In genomic region chr2:41972179-41972578, GRCh38 we compare ENCODE assay signal across 14 cellular contexts.
DNase-seq lines count a peak whose midpoint lies in the region; ATAC-seq and TF ChIP-seq lines count a peak whose summit lies in the region.
"Had no signal": no experiment of that assay in that cellular context is flagged by ENCODE, and none has a peak within 500 bp of the region (broad histone marks: within the 10 kb centered on the region; RNA-seq: fewer than 3 reads in every experiment).

No MANE protein-coding gene starts in this region.

- H3K23ac ChIP-seq in IMR-90 (ENCODE audit: low read depth, low read length): no peak overlapping the region

- no peaks in the 10 kb centered on the region for H3K27me3 Mint-ChIP-seq in dendritic cell treated with granulocyte-macrophage colony-stimulating factor and Interleukin-4, amounts not matched to agents 40 ng/mL and 50 ng/mL, for 4 days
- peaks cover 13% of the 10 kb centered on the region for H3K27me3 Mint-ChIP-seq in neural progenitor cell (ENCODE audit: insufficient read depth, low read depth)
- H3K27me3 Mint-ChIP-seq in stimulated activated naive B cell treated with anti-CD40 and anti-IgM and Interleukin-4, amounts not matched to agents 10 μg/mL and 1 μg/mL and 100 μg/mL, for 72 hours: peaks cover 12% of the 10 kb centered on the region in 2 donors

- H3K9me3 ChIP-seq in BLaER1 (no peaks in the 10 kb centered on the region), IMR-90 (ENCODE audit: control insufficient read depth, insufficient read depth, low read length) (no peaks in the 10 kb centered on the region), neural progenitor cell (ENCODE audit: low read depth) (no peaks in the 10 kb centered on the region), HAP-1 (no peaks in the 10 kb centered on the region)

- no peak overlapping the region for H4K5ac ChIP-seq in IMR-90 (ENCODE audit: low read depth, low read length)

- no peak overlapping the region for H2BK15ac ChIP-seq in IMR-90 (ENCODE audit: low read depth, low read length)

- H3K9ac ChIP-seq in BLaER1: 0 out of 2 replicates have a peak overlapping the region, but pooled peaks have one; percentile 8
- no peak overlapping the region for H3K9ac ChIP-seq in IMR-90 (ENCODE audit: low read depth, low read length)
- H3K9ac ChIP-seq in neural progenitor cell: no peak overlapping the region

- 100% methylated on average over 1 of the region's 2 CpGs; no CpG with 5 or more reads in 1 of the 2 experiments for WGBS in IMR-90 (ENCODE audit: extremely low coverage in 2 of 2, insufficient read length in 1 of 2), 2 experiments

- H3K79me1 ChIP-seq in IMR-90 (ENCODE audit: low read depth in 1 of 2, low read length in 2 of 2): no peaks in the 10 kb centered on the region

- H4K8ac ChIP-seq in IMR-90 (ENCODE audit: low read depth in 2 of 2, low read length in 2 of 2): no peak overlapping the region

- in situ Hi-C loops in IMR-90 (cut with MboI; ENCODE audit: low sequenced_read_pairs): no loop called here
- in situ Hi-C loops in HAP-1 (cut with MboI; ENCODE audit: low sequenced_read_pairs): no loop called here

- H3K4ac ChIP-seq in IMR-90 (ENCODE audit: low read depth, low read length): no peak overlapping the region

- H3F3A ChIP-seq in neural progenitor cell (ENCODE audit: low read depth): no peaks in the 10 kb centered on the region

- H3K27me3 ChIP-seq in BLaER1 (no peaks in the 10 kb centered on the region), IMR-90 (ENCODE audit: control insufficient read depth, insufficient read depth, low read length) (peaks cover 18% of the 10 kb centered on the region), neural progenitor cell (no peaks in the 10 kb centered on the region), HAP-1 (ENCODE audit: low read depth) (peaks cover 2% of the 10 kb centered on the region; the same call in 1 of the 2 replicates)

- no peak for TF ChIP-seq CTCF in IMR-90 (conservative IDR thresholded peaks at IDR 0.05; ENCODE audit: low read depth, low read length)
- TF ChIP-seq CTCF in neural progenitor cell (IDR thresholded peaks at IDR 0.05): no peak

- H3K79me2 ChIP-seq in neural progenitor cell (ENCODE audit: low read depth): no peaks in the 10 kb centered on the region

- no peak overlapping the region for H3K18ac ChIP-seq in IMR-90 (ENCODE audit: low read depth, low read length)

- POLR2A ChIA-PET in IMR-90 (lab: Charles Lee; ENCODE audit: unreplicated experiment): no interaction called here

- H2AK5ac ChIP-seq in IMR-90 (ENCODE audit: low read depth, low read length): no peak overlapping the region

- no peak overlapping the region for H3K4me3 ChIP-seq in BLaER1
- no peak overlapping the region for H3K4me3 ChIP-seq in IMR-90 (ENCODE audit: insufficient read depth, low read depth, low read length)
- no peak overlapping the region for H3K4me3 ChIP-seq in neural progenitor cell
- no peak overlapping the region for H3K4me3 ChIP-seq in HAP-1

- H3K36me3 ChIP-seq in BLaER1 (no peaks in the 10 kb centered on the region), IMR-90 (ENCODE audit: control insufficient read depth, insufficient read depth, low read length) (no peaks in the 10 kb centered on the region), neural progenitor cell (no peaks in the 10 kb centered on the region), HAP-1 (replicated peaks) (no peaks in the 10 kb centered on the region)

- intact Hi-C loops in IMR-90 (cut with micrococcal nuclease): no loop called here
- intact Hi-C loops in dendritic cell treated with granulocyte-macrophage colony-stimulating factor and Interleukin-4, amounts not matched to agents 40 ng/mL and 50 ng/mL, for 4 days (cut with micrococcal nuclease): no loop called here

- no TSS peak for BruUV-seq in IMR-90 (replicated peaks; lab: Mats Ljungman, UMichigan)

- no peaks in the 10 kb centered on the region for H3K9me3 Mint-ChIP-seq in dendritic cell treated with granulocyte-macrophage colony-stimulating factor and Interleukin-4, amounts not matched to agents 40 ng/mL and 50 ng/mL, for 4 days
- no peaks in the 10 kb centered on the region for H3K9me3 Mint-ChIP-seq in neural progenitor cell
- peaks cover 0 to 1% of the 10 kb centered on the region in 2 donors for H3K9me3 Mint-ChIP-seq in stimulated activated naive B cell treated with anti-CD40 and anti-IgM and Interleukin-4, amounts not matched to agents 10 μg/mL and 1 μg/mL and 100 μg/mL, for 72 hours

- no peak overlapping the region for H3K14ac ChIP-seq in IMR-90 (replicated peaks; ENCODE audit: low read depth, low read length)

- peak; percentile 54 for DNase-seq in IMR-90
- no peak for DNase-seq in neural progenitor cell (ENCODE audit: low spot score)
- no peak for DNase-seq in stimulated activated naive B cell treated with anti-CD40 and anti-IgM and Interleukin-4, amounts not matched to agents 10 μg/mL and 1 μg/mL and 100 μg/mL, for 72 hours
- no peak for DNase-seq in OCI-M2 (lab: John Stamatoyannopoulos, UW; ENCODE audit: unreplicated experiment)
- DNase-seq in HAP-1 (ENCODE audit: low spot score in 2 of 2): no peak
- DNase-seq: 8988T; CD4-positive, alpha-beta memory T cell; DMS153; DMS79 treated with DMSO at 0.1 percent for 48 hours; EL; HCEC 1CT had no signal

- H3K27ac ChIP-seq in BLaER1: peak overlapping the region; percentile 49; the same call in 1 of the 2 replicates
- no peak overlapping the region for H3K27ac ChIP-seq in IMR-90 (ENCODE audit: insufficient read depth, low read length)
- H3K27ac ChIP-seq in neural progenitor cell: no peak overlapping the region
- H3K27ac ChIP-seq: C4-2B had no signal

- H2BK5ac ChIP-seq in IMR-90 (ENCODE audit: low read depth, low read length, poor library complexity, severe bottlenecking): no peak overlapping the region

- no peak for TF ChIP-seq RAD21 in IMR-90 (IDR thresholded peaks at IDR 0.05; ENCODE audit: low read length)

- H2BK20ac ChIP-seq in IMR-90 (ENCODE audit: low read depth, low read length): no peak overlapping the region

- H3K56ac ChIP-seq in IMR-90 (ENCODE audit: extremely low read depth, insufficient read depth, low read length): no peak overlapping the region

- H4K91ac ChIP-seq in IMR-90 (ENCODE audit: insufficient read depth, low read depth, low read length): no peak overlapping the region

- dilution Hi-C loops in IMR-90 (cut with HindIII; ENCODE audit: low sequenced_read_pairs, unreplicated experiment): no loop called here

- no peak overlapping the region for H2AK9ac ChIP-seq in IMR-90 (replicated peaks; ENCODE audit: low read depth, low read length, poor library complexity)

- no peaks in the 10 kb centered on the region for H3K36me3 Mint-ChIP-seq in dendritic cell treated with granulocyte-macrophage colony-stimulating factor and Interleukin-4, amounts not matched to agents 40 ng/mL and 50 ng/mL, for 4 days (ENCODE audit: low read depth)
- no peaks in the 10 kb centered on the region for H3K36me3 Mint-ChIP-seq in neural progenitor cell
- H3K36me3 Mint-ChIP-seq in stimulated activated naive B cell treated with anti-CD40 and anti-IgM and Interleukin-4, amounts not matched to agents 10 μg/mL and 1 μg/mL and 100 μg/mL, for 72 hours: no peaks in the 10 kb centered on the region

- no peaks in the 10 kb centered on the region for H3K9me1 ChIP-seq in IMR-90 (ENCODE audit: insufficient read depth, low read length)

- CTCF ChIA-PET in IMR-90 (lab: Yijun Ruan, JAX): interaction anchor here (0.7 kb wide), 1 partner anchor 36 kb away, joined by 5 read pairs; no protein-coding TSS in a partner anchor

- peaks cover 22% of the 10 kb centered on the region for H3K4me1 ChIP-seq in BLaER1
- peaks cover 3% of the 10 kb centered on the region; the same call in 1 of the 2 replicates for H3K4me1 ChIP-seq in IMR-90 (ENCODE audit: control insufficient read depth, insufficient read depth, low read length)
- H3K4me1 ChIP-seq in neural progenitor cell: peaks cover 15% of the 10 kb centered on the region
- no peaks in the 10 kb centered on the region for H3K4me1 ChIP-seq in HAP-1

- H2BK120ac ChIP-seq in IMR-90 (ENCODE audit: low read depth, low read length): no peak overlapping the region

- H3K27ac Mint-ChIP-seq in dendritic cell treated with granulocyte-macrophage colony-stimulating factor and Interleukin-4, amounts not matched to agents 40 ng/mL and 50 ng/mL, for 4 days: peak overlapping the region; percentile 7
- H3K27ac Mint-ChIP-seq in neural progenitor cell: peak overlapping the region; percentile 27
- H3K27ac Mint-ChIP-seq in stimulated activated naive B cell treated with anti-CD40 and anti-IgM and Interleukin-4, amounts not matched to agents 10 μg/mL and 1 μg/mL and 100 μg/mL, for 72 hours: no peak overlapping the region
- H3K27ac Mint-ChIP-seq: CD4-positive, alpha-beta memory T cell had no signal

- peaks cover 23% of the 10 kb centered on the region for H3K4me1 Mint-ChIP-seq in dendritic cell treated with granulocyte-macrophage colony-stimulating factor and Interleukin-4, amounts not matched to agents 40 ng/mL and 50 ng/mL, for 4 days (ENCODE audit: low read depth)
- peaks cover 21% of the 10 kb centered on the region for H3K4me1 Mint-ChIP-seq in neural progenitor cell
- H3K4me1 Mint-ChIP-seq in stimulated activated naive B cell treated with anti-CD40 and anti-IgM and Interleukin-4, amounts not matched to agents 10 μg/mL and 1 μg/mL and 100 μg/mL, for 72 hours: no peaks in the 10 kb centered on the region
- H3K4me1 Mint-ChIP-seq: CD4-positive, alpha-beta memory T cell had no signal

- H2AFZ ChIP-seq in IMR-90 (replicated peaks; ENCODE audit: low read length, poor library complexity): no peak overlapping the region
- H2AFZ ChIP-seq in neural progenitor cell (replicated peaks): no peak overlapping the region

- peak; percentile 81 for ATAC-seq in IMR-90 (ENCODE audit: low read depth)
- ATAC-seq in stimulated activated naive B cell treated with anti-CD40 and anti-IgM and Interleukin-4, amounts not matched to agents 10 μg/mL and 1 μg/mL and 100 μg/mL, for 72 hours (replicated peaks): no peak

- no peak for TF ChIP-seq POLR2A in IMR-90 (IDR thresholded peaks at IDR 0.05; ENCODE audit: low read depth, low read length)

- H4K20me1 ChIP-seq in BLaER1 (no peaks in the 10 kb centered on the region), IMR-90 (ENCODE audit: insufficient read depth, low read length) (no peaks in the 10 kb centered on the region), neural progenitor cell (ENCODE audit: low read depth) (no peaks in the 10 kb centered on the region)

- H3K4me2 ChIP-seq in BLaER1 (peak overlapping the region; percentile 78), IMR-90 (ENCODE audit: low read depth, low read length) (no peak overlapping the region), neural progenitor cell (no peak overlapping the region)

- H3K4me3 Mint-ChIP-seq in dendritic cell treated with granulocyte-macrophage colony-stimulating factor and Interleukin-4, amounts not matched to agents 40 ng/mL and 50 ng/mL, for 4 days: no peak overlapping the region
- peak overlapping the region; percentile 42 for H3K4me3 Mint-ChIP-seq in neural progenitor cell
- H3K4me3 Mint-ChIP-seq in stimulated activated naive B cell treated with anti-CD40 and anti-IgM and Interleukin-4, amounts not matched to agents 10 μg/mL and 1 μg/mL and 100 μg/mL, for 72 hours: no peak overlapping the region
- H3K4me3 Mint-ChIP-seq: CD4-positive, alpha-beta memory T cell had no signal

TF ChIP-seq in IMR-90, 13 proteins besides CTCF, POLR2A, EP300 and RAD21 (continues in another document):
- TF ChIP-seq CEBPB (IDR thresholded peaks at IDR 0.05; ENCODE audit: low read depth, low read length): no peak
